8 cellular contexts compared by ENCODE assay signal in the genomic region with DNA sequence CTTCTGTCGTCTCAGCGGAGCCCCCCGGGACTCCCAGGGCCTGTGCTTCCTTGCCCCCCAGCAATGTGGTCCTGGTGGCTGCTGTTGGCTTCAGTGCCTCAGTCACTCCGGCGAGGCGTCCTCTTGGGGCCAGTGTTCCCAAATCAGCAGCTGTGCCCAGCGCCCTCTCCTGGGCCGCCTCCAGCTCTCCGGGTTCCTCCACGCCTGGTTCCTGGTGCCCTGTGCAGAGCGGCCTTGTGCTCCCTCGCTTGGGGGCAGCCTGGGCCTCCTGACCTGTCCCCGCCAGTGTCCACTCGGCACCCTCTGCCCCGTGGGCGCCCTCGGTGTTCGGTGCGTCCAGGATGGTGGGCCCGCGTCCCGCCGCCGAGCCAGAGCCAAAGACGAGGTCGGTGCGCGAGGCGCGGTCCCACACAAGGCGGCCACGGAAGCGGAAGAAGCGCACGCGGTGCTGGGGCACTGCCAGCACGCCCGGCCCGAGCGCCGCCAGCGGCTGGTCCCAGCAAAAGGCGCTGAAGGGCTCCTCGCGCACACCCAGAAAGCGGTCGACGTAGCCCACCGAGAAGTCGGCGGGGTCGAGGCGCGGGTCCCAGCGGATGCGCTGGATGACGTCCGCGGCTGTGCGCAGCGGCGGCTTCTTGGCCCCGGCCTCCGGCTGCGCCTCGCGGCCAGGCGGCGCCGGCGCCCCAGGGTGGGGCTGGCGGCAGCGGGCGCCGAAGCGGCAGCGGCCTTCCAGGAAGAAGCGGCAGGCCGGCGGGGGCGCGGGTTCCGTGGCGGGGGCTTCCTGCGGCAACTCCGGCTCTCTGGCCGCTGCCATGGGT. TPM values are rescaled to one million over a fixed set of nuclear protein-coding genes. Genes with fewer than 3 reads are reported as not detected.
DNase-seq lines count a peak whose midpoint lies in the region; TF ChIP-seq lines count a peak whose summit lies in the region.

No MANE protein-coding gene starts in this region.

- no peaks in the 10 kb centered on the region for H3K4me1 ChIP-seq in ectodermal cell (ENCODE audit: control insufficient read depth, insufficient read depth, low read length)

- peak; percentile 57 for DNase-seq in GM10266 (ENCODE audit: extremely low spot score)
- no peak for DNase-seq in HEK293T (ENCODE audit: extremely low spot score)
- DNase-seq in NCI-H1930 (lab: John Stamatoyannopoulos, UW): peak; percentile 67 to 74
- DNase-seq in activated CD4-positive, alpha-beta T cell treated with anti-CD3 and anti-CD28 coated beads, Interleukin-2, amount 50 U/mL, for 4 hours: peak; percentile 44 to 52
- DNase-seq in medulla oblongata (ENCODE audit: extremely low spot score): peak; percentile 52
- peak; percentile 26 to 47 for DNase-seq in stimulated activated CD8-positive, alpha-beta memory T cell treated with anti-CD3 and anti-CD28 coated beads, Interleukin-15, amount 100 ng/mL, for 4 hours (ENCODE audit: low read depth in 2 of 2)
- no peak for DNase-seq in NCI-H2227 (lab: John Stamatoyannopoulos, UW; ENCODE audit: unreplicated experiment)

- no peaks in the 10 kb centered on the region for H3K9me3 ChIP-seq in ectodermal cell (ENCODE audit: control insufficient read depth, low read length)

- WGBS in ectodermal cell, 2 experiments: 6 to 7% methylated on average over 87 of the region's 87 CpGs

- POLR2A ChIA-PET in HEK293T (lab: Yijun Ruan, JAX): interaction anchor here (0.6 to 6.5 kb wide), 9 partner anchors 8 to 35 kb away, joined by 3 to 97 read pairs (median 4); a partner anchor contains a TSS

- peaks cover 35% of the 10 kb centered on the region for H3K36me3 ChIP-seq in ectodermal cell (ENCODE audit: control insufficient read depth, insufficient read depth, low read length)

- CTCF ChIA-PET in HEK293T (lab: Yijun Ruan, JAX): interaction anchor here (0.6 kb wide), 1 partner anchor 138 kb away, joined by 3 read pairs; no protein-coding TSS in a partner anchor

- H3K4me3 ChIP-seq in ectodermal cell (ENCODE audit: insufficient read depth, low read depth, low read length): peak overlapping the region; percentile 51

- peak overlapping the region; percentile 55 for H3K27ac ChIP-seq in ectodermal cell (ENCODE audit: insufficient read depth, low read depth, low read length, poor library complexity, severe bottlenecking)

- H3K27me3 ChIP-seq in ectodermal cell (ENCODE audit: control insufficient read depth, insufficient read depth, low read length, poor library complexity, severe bottlenecking): peaks cover 18% of the 10 kb centered on the region

- peak; percentile 17 for TF ChIP-seq CTCF in GM10266 (IDR thresholded peaks at IDR 0.05; ENCODE audit: control insufficient read depth, insufficient read depth, low read depth, missing control alignments)

TF ChIP-seq in HEK293T, 16 proteins besides CTCF, POLR2A, EP300 and RAD21:
- TF ChIP-seq LEF1 (IDR thresholded peaks at IDR 0.05; ENCODE audit: borderline replicate concordance) (peak; percentile 74; the same call in 1 of the 2 replicates), L3MBTL2 (conservative IDR thresholded peaks at IDR 0.05) (peak; percentile 39), ZNF384 (IDR thresholded peaks at IDR 0.05) (no peak)

RNA-seq across cellular contexts. Expression of a gene that starts 0.7 kb away (rescaled TPM):
- 0.96 TPM for polyA plus RNA-seq in ectodermal cell (2013, experiment 1 of 4)
- 0.84 TPM for polyA plus RNA-seq in ectodermal cell (2013, experiment 2 of 4)
- polyA plus RNA-seq in ectodermal cell (2013, experiment 3 of 4): 0.69 TPM
- 1.1 TPM for polyA plus RNA-seq in ectodermal cell (2013, experiment 4 of 4)

RNA-seq across cellular contexts. Expression of a gene that starts 10.2 kb away (rescaled TPM):
- 3.6 TPM for polyA plus RNA-seq in ectodermal cell (2013, experiment 1 of 4)
- polyA plus RNA-seq in ectodermal cell (2013, experiment 2 of 4): 2.6 TPM
- 5.3 TPM for polyA plus RNA-seq in ectodermal cell (2013, experiment 3 of 4)
- polyA plus RNA-seq in ectodermal cell (2013, experiment 4 of 4): 4.1 TPM

RNA-seq across cellular contexts. Expression of a gene that starts 13.9 kb away (rescaled TPM):
- polyA plus RNA-seq in ectodermal cell (2013, experiment 1 of 4): 199 TPM
- 172 TPM for polyA plus RNA-seq in ectodermal cell (2013, experiment 2 of 4)
- polyA plus RNA-seq in ectodermal cell (2013, experiment 3 of 4): 134 TPM
- 165 TPM for polyA plus RNA-seq in ectodermal cell (2013, experiment 4 of 4)

RNA-seq across cellular contexts. Expression of a gene that starts 39.7 kb away (rescaled TPM):
- polyA plus RNA-seq in ectodermal cell (2013, experiment 1 of 4): not detected
- not detected for polyA plus RNA-seq in ectodermal cell (2013, experiment 2 of 4)
- polyA plus RNA-seq in ectodermal cell (2013, experiment 3 of 4): not detected
- polyA plus RNA-seq in ectodermal cell (2013, experiment 4 of 4): not detected

RNA-seq across cellular contexts. Expression of a gene that starts 47.7 kb away (rescaled TPM):
- 111 TPM for polyA plus RNA-seq in ectodermal cell (2013, experiment 1 of 4)
- polyA plus RNA-seq in ectodermal cell (2013, experiment 2 of 4): 115 TPM
- 134 TPM for polyA plus RNA-seq in ectodermal cell (2013, experiment 3 of 4)
- polyA plus RNA-seq in ectodermal cell (2013, experiment 4 of 4): 140 TPM

Comparison
In these comparisons a context has a peak if more than half of its experiments do, and no peak if none do; other contexts are left out.
1. DNase-seq: peak in GM10266 (single experiment), NCI-H1930 (2 of 2), activated CD4-positive, alpha-beta T cell treated with anti-CD3 and anti-CD28 coated beads, Interleukin-2, amount 50 U/mL, for 4 hours (2 of 2), medulla oblongata (single experiment) and stimulated activated CD8-positive, alpha-beta memory T cell treated with anti-CD3 and anti-CD28 coated beads, Interleukin-15, amount 100 ng/mL, for 4 hours (2 of 2); none in HEK293T (single experiment) and NCI-H2227 (single experiment).